Comparison of ENCODE assay signal across 7 cellular contexts in the genomic region with DNA sequence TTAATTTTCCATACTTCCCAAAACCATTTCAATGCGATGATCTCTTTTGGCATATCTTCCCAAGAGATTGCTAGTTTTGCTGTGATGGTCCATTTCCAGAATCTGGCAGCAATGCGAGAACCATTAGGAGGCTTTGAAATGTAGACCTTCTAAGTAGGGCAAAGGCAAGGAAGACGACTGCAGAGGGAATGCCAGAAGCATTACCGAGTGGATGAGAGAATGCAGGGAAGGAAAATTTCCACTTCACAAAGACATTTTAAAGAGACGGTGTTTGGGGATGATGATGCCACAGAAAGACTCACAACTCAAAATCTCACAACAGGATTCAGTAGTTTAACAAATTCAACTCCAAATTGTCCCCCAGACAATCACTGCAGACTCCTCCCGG. TPM values are rescaled to one million over a fixed set of nuclear protein-coding genes. Genes with fewer than 3 reads are reported as not detected.
A peak's percentile ranks its signal among the peaks of the same experiment; 100 is the strongest.
DNase-seq lines count a peak whose midpoint lies in the region; ATAC-seq, FAIRE-seq and TF ChIP-seq lines count a peak whose summit lies in the region.

No MANE protein-coding gene starts in this region.

- H3K36me3 ChIP-seq in heart right ventricle (no peaks in the 10 kb centered on the region), skeletal muscle tissue (ENCODE audit: control insufficient read depth in 3 of 3, insufficient read depth in 3 of 3, low read length in 3 of 3) (no peaks in the 10 kb centered on the region)

- H3K4me3 Mint-ChIP-seq in activated CD4-positive, alpha-beta memory T cell treated with anti-CD3 and anti-CD28 coated beads for 36 hours: peak overlapping the region; percentile 91

- H3K4me3 ChIP-seq in heart right ventricle: peak overlapping the region; percentile 41 to 87 (median 73)
- peak overlapping the region; percentile 79 to 95 (median 86) for H3K4me3 ChIP-seq in skeletal muscle tissue (ENCODE audit: low read length in 3 of 3)

- CTCF ChIA-PET in activated CD4-positive, alpha-beta memory T cell treated with anti-CD3 and anti-CD28 coated beads for 36 hours (lab: Charles Lee): interaction anchor here (0.6 to 1.6 kb wide), 5 partner anchors 9 to 99 kb away, joined by 3 to 7 read pairs (median 4); no protein-coding TSS in a partner anchor

- no peaks in the 10 kb centered on the region for H3K27me3 ChIP-seq in heart right ventricle
- H3K27me3 ChIP-seq in skeletal muscle tissue (ENCODE audit: control insufficient read depth in 3 of 3, insufficient read depth in 3 of 3, low read length in 3 of 3): no peaks in the 10 kb centered on the region

- DNase-seq in H54 (ENCODE audit: insufficient read length, low spot score) (peak; percentile 4), heart right ventricle (no peak), NCI-H187 treated with DMSO at 0.1 percent for 48 hours (lab: John Stamatoyannopoulos, UW) (no peak), medulla oblongata (ENCODE audit: extremely low spot score) (no peak)
- no peak for DNase-seq in activated CD4-positive, alpha-beta memory T cell treated with anti-CD3 and anti-CD28 coated beads for 36 hours

- H3K9me3 ChIP-seq in heart right ventricle (no peaks in the 10 kb centered on the region), skeletal muscle tissue (ENCODE audit: control insufficient read depth in 3 of 3, low read length in 3 of 3) (no peaks in the 10 kb centered on the region)

- no peak overlapping the region for H3K27ac Mint-ChIP-seq in activated CD4-positive, alpha-beta memory T cell treated with anti-CD3 and anti-CD28 coated beads for 36 hours

- peaks cover 20% of the 10 kb centered on the region for H3K4me1 Mint-ChIP-seq in activated CD4-positive, alpha-beta memory T cell treated with anti-CD3 and anti-CD28 coated beads for 36 hours (ENCODE audit: low read depth)

- POLR2A ChIA-PET in activated CD4-positive, alpha-beta memory T cell treated with anti-CD3 and anti-CD28 coated beads for 36 hours (lab: Charles Lee): no interaction called here

- H3K27me3 Mint-ChIP-seq in activated CD4-positive, alpha-beta memory T cell treated with anti-CD3 and anti-CD28 coated beads for 36 hours: no peaks in the 10 kb centered on the region

- TF ChIP-seq POLR2A in H54 (IDR thresholded peaks at IDR 0.05; ENCODE audit: low read depth, low read length): no peak

- H3K27ac ChIP-seq in heart right ventricle: peak overlapping the region in 9 of 10 donors; percentile 12 to 85 (median 75)
- peak overlapping the region; percentile 79 for H3K27ac ChIP-seq in skeletal muscle tissue (ENCODE audit: low read depth, low read length)

- ATAC-seq in heart right ventricle (peak in 3 of 8 donors; percentile 3 to 26 (median 14)), GM19397 (IDR thresholded peaks at IDR 0.05; ENCODE audit: unreplicated experiment) (no peak)

- H3K36me3 Mint-ChIP-seq in activated CD4-positive, alpha-beta memory T cell treated with anti-CD3 and anti-CD28 coated beads for 36 hours: no peaks in the 10 kb centered on the region

- H3K9ac ChIP-seq in skeletal muscle tissue (ENCODE audit: low read depth in 1 of 3, low read length in 3 of 3): peak overlapping the region; percentile 27 to 71 (median 42)

- H3K9me3 Mint-ChIP-seq in activated CD4-positive, alpha-beta memory T cell treated with anti-CD3 and anti-CD28 coated beads for 36 hours: no peaks in the 10 kb centered on the region

- WGBS in heart right ventricle, 2 donors: 7 to 8% methylated on average over 6 of the region's 6 CpGs

- no peak for TF ChIP-seq CTCF in heart right ventricle (IDR thresholded peaks at IDR 0.05)

- no peak for FAIRE-seq in H54 (lab: Jason Lieb, UNC)

- H3K4me1 ChIP-seq in heart right ventricle (peaks cover 0 to 32% (median 18%) of the 10 kb centered on the region in 9 donors), skeletal muscle tissue (ENCODE audit: control insufficient read depth in 3 of 3, insufficient read depth in 3 of 3, low read length in 3 of 3) (peaks cover 6 to 15% (median 8%) of the 10 kb centered on the region in 3 donors)

- intact Hi-C loops in activated CD4-positive, alpha-beta memory T cell treated with anti-CD3 and anti-CD28 coated beads for 36 hours (cut with micrococcal nuclease): loop anchor here (2.0 to 10.0 kb wide), 4 partner anchors 196 to 1110 kb away; partner anchors contain the start of gene YAP1
- intact Hi-C loops in heart right ventricle (cut with DNase I): loop anchor here in 2 of 10 donors (5.0 to 10.0 kb wide), 2 partner anchors 90 to 98 kb away; no protein-coding TSS in a partner anchor

RNA-seq across cellular contexts. Expression of gene CEP126, which starts 0.5 kb away (rescaled TPM):
- total RNA-seq in activated CD4-positive, alpha-beta memory T cell treated with anti-CD3 and anti-CD28 coated beads for 36 hours: 1 to 10 TPM; 1.1 to 1.8 TPM
- total RNA-seq in heart right ventricle (1 to 10 TPM in 6 of 10 donors, under 1 TPM in 4; 0.40 to 1.8 (median 1.2) TPM), skeletal muscle tissue (1.6 TPM)
- 1 to 10 TPM in 1 of 2 donors, under 1 TPM in 1; 0.25 to 2.5 TPM for polyA plus RNA-seq in heart right ventricle

RNA-seq across cellular contexts. Expression of gene ANGPTL5, which starts 2.0 kb away (rescaled TPM):
- total RNA-seq in activated CD4-positive, alpha-beta memory T cell treated with anti-CD3 and anti-CD28 coated beads for 36 hours: not detected
- total RNA-seq in heart right ventricle (1 to 10 TPM in 1 of 10 donors, under 1 TPM in 9; 0.17 to 1.3 (median 0.54) TPM), skeletal muscle tissue (1.6 TPM)
- under 1 TPM; 0.09 to 0.95 TPM for polyA plus RNA-seq in heart right ventricle
